1 cellular context compared by ENCODE assay signal in genomic region chr5:55712023-55712859, GRCh38.
TF ChIP-seq lines count a peak whose summit lies in the region.

Gene SLC38A9 (minus strand): TSS chr5:55712324. CDS start chr5:55697958, 14,366 bp downstream.

TF ChIP-seq in HepG2, 621 proteins besides CTCF, POLR2A, EP300 and RAD21 (continued from another document and continues in another):
- 0 out of 2 replicates have a peak, but pooled peaks have one; percentile 39 for TF ChIP-seq ZNF646 (CRISPR knock-in tag; IDR thresholded peaks at IDR 0.05)
- 0 out of 2 replicates have a peak, but pooled peaks have one; percentile 54 for TF ChIP-seq RNF219 (CRISPR knock-in tag; IDR thresholded peaks at IDR 0.05)
- no peak for TF ChIP-seq ZNF274 (CRISPR knock-in tag; IDR thresholded peaks at IDR 0.05)
- no peak for TF ChIP-seq PHF5A (CRISPR knock-in tag; IDR thresholded peaks at IDR 0.05; ENCODE audit: low read depth, unreplicated experiment)
- no peak for TF ChIP-seq AFF4 (CRISPR knock-in tag; IDR thresholded peaks at IDR 0.05)
- no peak for TF ChIP-seq ZBTB4 (CRISPR knock-in tag; IDR thresholded peaks at IDR 0.05; ENCODE audit: borderline replicate concordance)
- peak; percentile 35; the same call in 1 of the 2 replicates for TF ChIP-seq RXRB (CRISPR knock-in tag; IDR thresholded peaks at IDR 0.05; ENCODE audit: borderline replicate concordance)
- TF ChIP-seq KIAA2018 (CRISPR knock-in tag; IDR thresholded peaks at IDR 0.05; ENCODE audit: borderline replicate concordance): no peak
- no peak; the same call in 1 of the 2 replicates for TF ChIP-seq ZNF816 (CRISPR knock-in tag; IDR thresholded peaks at IDR 0.05; ENCODE audit: borderline replicate concordance)
- TF ChIP-seq ZNF383 (CRISPR knock-in tag; IDR thresholded peaks at IDR 0.05; ENCODE audit: borderline replicate concordance): peak; percentile 8; the same call in 1 of the 2 replicates
- TF ChIP-seq THAP9 (CRISPR knock-in tag; IDR thresholded peaks at IDR 0.05; ENCODE audit: borderline replicate concordance): peak; percentile 60; the same call in 1 of the 2 replicates
- TF ChIP-seq ISL2 (CRISPR knock-in tag; IDR thresholded peaks at IDR 0.05): no peak; the same call in none of the 2 replicates
- no peak for TF ChIP-seq ZNF44 (CRISPR knock-in tag; IDR thresholded peaks at IDR 0.05)
- no peak for TF ChIP-seq POGK (CRISPR knock-in tag; conservative IDR thresholded peaks at IDR 0.05)
- TF ChIP-seq ZNF773 (CRISPR knock-in tag; IDR thresholded peaks at IDR 0.05; ENCODE audit: borderline replicate concordance): no peak
- TF ChIP-seq TGIF2 (CRISPR knock-in tag; IDR thresholded peaks at IDR 0.05): peak; percentile 23
